ENCODE assay signal across 8 cellular contexts in the genomic region with DNA sequence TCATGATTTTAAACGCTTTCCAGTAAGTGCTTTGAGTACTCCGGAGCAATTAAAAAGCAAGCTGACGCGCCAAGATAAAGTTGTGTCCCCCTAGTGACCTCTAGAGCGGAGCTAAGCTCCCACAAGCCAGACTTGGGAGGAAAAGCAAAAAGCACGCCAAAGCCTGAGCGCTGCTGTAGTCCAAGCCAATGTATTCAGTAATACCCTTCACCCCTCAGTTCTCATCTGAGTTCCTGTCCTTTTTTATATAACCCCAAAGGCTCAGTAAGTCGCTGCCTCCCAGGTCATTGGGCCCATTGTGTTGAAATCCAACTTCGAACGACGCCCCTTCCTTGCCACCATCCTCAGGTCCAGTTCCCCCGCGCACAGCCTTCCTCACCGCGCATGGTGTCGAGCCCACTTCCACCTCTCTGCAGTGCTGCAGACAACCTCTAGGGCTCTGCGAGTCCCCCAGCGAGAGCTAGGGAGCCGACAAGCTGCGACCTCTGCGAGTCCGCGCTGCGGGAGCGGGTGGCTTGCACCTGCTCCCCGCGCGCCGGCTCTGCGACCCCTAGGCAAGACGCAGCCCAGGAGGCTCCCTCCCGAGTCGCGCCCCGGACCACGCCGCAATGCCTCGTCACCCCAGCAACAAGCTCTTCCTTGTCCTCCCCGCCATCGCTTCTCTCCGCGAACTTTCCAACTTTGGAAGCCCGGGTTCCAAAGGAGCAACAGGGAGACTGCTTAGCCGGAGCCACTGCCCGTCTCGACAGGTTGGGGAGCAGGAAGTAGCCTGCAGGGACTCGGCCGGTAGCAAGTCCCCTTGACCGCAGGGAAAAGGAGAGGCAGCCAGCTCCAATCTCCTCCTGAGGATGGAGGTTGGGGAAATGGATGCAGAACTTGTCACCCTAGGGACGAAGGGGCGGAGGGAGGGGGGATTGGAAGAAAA. TPM values are rescaled to one million over a fixed set of nuclear protein-coding genes. Genes with fewer than 3 reads are reported as not detected.
DNase-seq lines count a peak whose midpoint lies in the region; ATAC-seq, FAIRE-seq and TF ChIP-seq lines count a peak whose summit lies in the region.

No MANE protein-coding gene starts in this region.

- H3K9me3 ChIP-seq in Panc1 (ENCODE audit: control insufficient read depth, insufficient read depth, low read depth, low read length) (no peaks in the 10 kb centered on the region), kidney (ENCODE audit: control insufficient read depth in 1 of 2, low read length in 2 of 2) (no peaks in the 10 kb centered on the region)

- intact Hi-C loops in Panc1 (cut with micrococcal nuclease; ENCODE audit: unreplicated experiment): no loop called here
- intact Hi-C loops in kidney (cut with DNase I): no loop called here

- CTCF ChIA-PET in Panc1 (lab: Charles Lee): interaction anchor here (0.6 kb wide), 1 partner anchor 151 kb away, joined by 12 read pairs; no protein-coding TSS in a partner anchor

- H3K27me3 ChIP-seq in Panc1 (ENCODE audit: control insufficient read depth, insufficient read depth, low read length): peaks cover 34% of the 10 kb centered on the region

- no TSS peak for BruUV-seq in Panc1 (replicated peaks; lab: Mats Ljungman, UMichigan)

- no peak overlapping the region for H3K9ac ChIP-seq in kidney (ENCODE audit: low read length in 2 of 2)

- H3K4me1 ChIP-seq in Panc1 (ENCODE audit: control insufficient read depth, insufficient read depth, low read length) (peaks cover 5% of the 10 kb centered on the region; the same call in 1 of the 2 replicates), kidney (ENCODE audit: control insufficient read depth in 1 of 2, insufficient read depth in 1 of 2, low read depth in 1 of 2, low read length in 2 of 2) (peaks cover 5 to 14% of the 10 kb centered on the region in 2 donors)

- peak; percentile 51 for DNase-seq in D721Med (ENCODE audit: insufficient read length, low spot score)
- DNase-seq in Panc1 (ENCODE audit: low read depth, low spot score): no peak
- peak; percentile 60 to 62 for DNase-seq in T47D (ENCODE audit: low read depth in 1 of 2, low spot score in 1 of 2)
- DNase-seq in kidney: peak; percentile 78
- peak; percentile 27 to 43 for DNase-seq in stimulated activated CD4-positive, alpha-beta T cell treated with anti-CD3 and anti-CD28 coated beads, Interleukin-15, amount 100 ng/mL, for 48 hours (ENCODE audit: low read depth in 2 of 2)
- no peak for DNase-seq in GDM1 (lab: John Stamatoyannopoulos, UW)

- POLR2A ChIA-PET in Panc1 (lab: Charles Lee): interaction anchor here (0.6 kb wide), 1 partner anchor 39 kb away, joined by 5 read pairs; no protein-coding TSS in a partner anchor

- ATAC-seq in GM19397 (IDR thresholded peaks at IDR 0.05; ENCODE audit: unreplicated experiment) (peak; percentile 83), HG03439 (IDR thresholded peaks at IDR 0.05; ENCODE audit: unreplicated experiment) (peak; percentile 95), Panc1 (peak; percentile 90)

- no peaks in the 10 kb centered on the region for H3K36me3 ChIP-seq in Panc1 (ENCODE audit: control insufficient read depth, insufficient read depth, low read length)
- no peaks in the 10 kb centered on the region for H3K36me3 ChIP-seq in kidney (ENCODE audit: control insufficient read depth in 1 of 2, insufficient read depth in 2 of 2, low read length in 2 of 2)

- no peak overlapping the region for H3K27ac ChIP-seq in Panc1 (ENCODE audit: low read length)
- no peak overlapping the region for H3K27ac ChIP-seq in kidney (ENCODE audit: low read depth in 2 of 2, low read length in 2 of 2)

- TF ChIP-seq CTCF in D721Med (IDR thresholded peaks at IDR 0.05; ENCODE audit: insufficient read depth, missing control alignments): peak; percentile 31
- peak; percentile 74 for TF ChIP-seq CTCF in Panc1 (IDR thresholded peaks at IDR 0.05)
- peak; percentile 25 for TF ChIP-seq CTCF in kidney (IDR thresholded peaks at IDR 0.05; ENCODE audit: borderline replicate concordance, extremely low read depth, insufficient read depth)

- in situ Hi-C loops in Panc1 (cut with HindIII; ENCODE audit: low pct_unique_long_range_greater_than_20kb, low sequenced_read_pairs): no loop called here
- in situ Hi-C loops in T47D (cut with HindIII; ENCODE audit: low pct_unique_long_range_greater_than_20kb, low sequenced_read_pairs): no loop called here

- FAIRE-seq in D721Med (lab: Jason Lieb, UNC): no peak
- no peak for FAIRE-seq in kidney (lab: Jason Lieb, UNC)

- H3K4me3 ChIP-seq in Panc1 (ENCODE audit: low read depth in 2 of 2, low read length in 2 of 2): peak overlapping the region; percentile 40 to 59
- H3K4me3 ChIP-seq in kidney (ENCODE audit: low read length in 2 of 2): peak overlapping the region; percentile 47 to 52

RNA-seq across cellular contexts. Expression of gene SLC44A5, which starts 3.8 kb away (rescaled TPM):
- total RNA-seq in Panc1 (2021; ENCODE audit: unreplicated experiment) (0.18 TPM), kidney (0.66 TPM)
- not detected for polyA plus RNA-seq in Panc1 (2012; ENCODE audit: insufficient read length)
- 5.0 TPM for polyA plus RNA-seq in kidney (ENCODE audit: insufficient read depth, low read depth, low replicate concordance)

Comparison
In these comparisons a context has a peak if more than half of its experiments do, and no peak if none do; other contexts are left out.
1. DNase-seq: peak in D721Med (single experiment), T47D (2 of 2), kidney (single experiment) and stimulated activated CD4-positive, alpha-beta T cell treated with anti-CD3 and anti-CD28 coated beads, Interleukin-15, amount 100 ng/mL, for 48 hours (2 of 2); none in Panc1 (single experiment) and GDM1 (single experiment).
2. Peak in every context shown above with its lines, with median percentiles within 50 percentile points of each other: CTCF ChIP-seq and ATAC-seq.